15 cellular contexts compared by ENCODE assay signal in the genomic region with DNA sequence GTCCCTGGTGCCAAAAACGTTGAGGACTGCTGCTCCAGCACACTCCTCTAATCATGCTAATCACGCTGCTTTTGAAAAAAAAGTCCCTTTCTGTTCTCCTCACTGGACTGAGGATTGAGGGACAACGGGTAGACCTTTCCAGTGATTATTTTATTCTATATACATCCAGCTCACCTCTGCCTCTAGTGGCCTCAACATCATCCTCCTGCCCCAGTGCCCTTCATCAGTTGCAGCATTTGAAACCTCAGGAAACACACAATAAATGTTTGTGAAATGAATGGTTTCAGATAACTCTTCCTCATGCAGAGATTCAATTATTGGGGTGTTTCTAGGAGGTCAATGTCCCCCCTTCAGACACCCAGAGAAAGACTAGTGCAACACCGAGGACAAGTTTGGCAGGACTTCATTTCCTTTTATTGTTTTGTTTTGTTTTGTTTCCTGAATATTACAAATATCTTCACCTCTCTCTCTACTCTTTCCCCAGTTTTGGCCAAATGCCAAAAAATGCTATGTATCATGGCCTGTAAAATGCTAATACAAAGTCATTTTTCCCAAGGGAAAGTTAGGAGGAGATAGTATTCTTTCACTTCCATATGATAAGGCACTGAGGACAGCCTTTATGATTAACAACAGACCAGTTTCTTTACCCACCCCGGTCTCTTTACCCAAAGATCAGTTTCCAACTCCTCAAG.
DNase-seq lines count a peak whose midpoint lies in the region; TF ChIP-seq lines count a peak whose summit lies in the region.
"Had no signal": no experiment of that assay in that cellular context is flagged by ENCODE, and none has a peak within 500 bp of the region (broad histone marks: within the 10 kb centered on the region; RNA-seq: fewer than 3 reads in every experiment).

No MANE protein-coding gene starts in this region.

- no peaks in the 10 kb centered on the region for H3K36me3 ChIP-seq in H7 (replicated peaks; ENCODE audit: control insufficient read depth, insufficient read depth, low read length)

- TF ChIP-seq CTCF in cardiac fibroblast (IDR thresholded peaks at IDR 0.05; ENCODE audit: low read depth, low read length), result peak; percentile 48

- H3K27me3 ChIP-seq in H7 (ENCODE audit: control insufficient read depth, insufficient read depth, low read length), result no peaks in the 10 kb centered on the region

- DNase-seq in EL, result peak; percentile 23
- peak; percentile 17 for DNase-seq in M059J (ENCODE audit: low read depth)
- DNase-seq in cardiac fibroblast (ENCODE audit: low read depth in 2 of 2), result peak; percentile 64 to 79
- DNase-seq in medulla oblongata (ENCODE audit: extremely low spot score), result peak; percentile 3
- no peak for DNase-seq in H7
- no peak for DNase-seq in NCI-H226
- no peak for DNase-seq in LoVo (ENCODE audit: low spot score)
- DNase-seq: activated CD4-positive, alpha-beta T cell treated with anti-CD3 and anti-CD28 coated beads, Interleukin-2, amount 10 ng/mL, durations not matched to agents 24 days and 14 days; CD4-positive, alpha-beta memory T cell; central memory CD4-positive, alpha-beta T cell; GDM1; hypothalamus; NCI-H2081; NCI-H774; stimulated activated CD4-positive, alpha-beta T cell treated with anti-CD3 and anti-CD28 coated beads, Interleukin-15, amount 100 ng/mL, for 24 hours had no signal

- H3K4me3 ChIP-seq in cardiac fibroblast (replicated peaks in 1 of 2; ENCODE audit: low read depth in 2 of 2, low read length in 2 of 2), result no peak overlapping the region
- no peak overlapping the region for H3K4me3 ChIP-seq in H7 (ENCODE audit: insufficient read depth, low read depth, low read length)

Comparison
In these comparisons a context has a peak if more than half of its experiments do, and no peak if none do; other contexts are left out.
1. DNase-seq: peak in EL (single experiment), M059J (single experiment), cardiac fibroblast (2 of 2) and medulla oblongata (single experiment); none in H7 (single experiment), NCI-H226 (single experiment) and LoVo (single experiment).